Comparison of ENCODE assay signal across 9 cellular contexts in the genomic region with DNA sequence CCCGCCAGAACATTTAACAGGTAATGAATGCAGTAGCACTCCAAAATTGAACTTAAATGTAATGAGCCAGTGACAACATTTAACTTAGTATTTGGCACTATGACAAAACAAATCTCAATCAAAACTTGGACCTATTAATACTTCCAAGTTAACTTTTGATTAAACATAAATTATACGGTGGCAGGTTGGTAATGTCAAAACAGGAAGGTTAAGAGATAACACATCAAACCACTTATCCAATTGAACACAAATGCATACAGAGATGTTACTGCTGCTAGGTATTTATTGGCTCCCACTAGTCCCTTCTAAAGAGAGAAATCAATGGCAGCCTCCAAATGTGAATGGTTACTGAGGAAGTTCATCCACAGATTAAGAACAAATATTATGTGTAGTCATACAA. TPM values are rescaled to one million over a fixed set of nuclear protein-coding genes. Genes with fewer than 3 reads are reported as not detected.
A peak's percentile ranks its signal among the peaks of the same experiment; 100 is the strongest.
DNase-seq lines count a peak whose midpoint lies in the region; ATAC-seq and TF ChIP-seq lines count a peak whose summit lies in the region.
"Had no signal": no experiment of that assay in that cellular context is flagged by ENCODE, and none has a peak within 500 bp of the region (broad histone marks: within the 10 kb centered on the region; RNA-seq: fewer than 3 reads in every experiment).

No MANE protein-coding gene starts in this region.

- H3K4me3 ChIP-seq in fibroblast of lung (replicated peaks in 1 of 4; ENCODE audit: control extremely low read depth in 1 of 4, insufficient read depth in 1 of 4, low read depth in 3 of 4, low read length in 4 of 4) (peak overlapping the region; percentile 77 to 98 (median 86)), prostate gland (peak overlapping the region; percentile 61 to 91)

- DNase-seq in EH (ENCODE audit: low read depth) (peak; percentile 10), NCI-H69 (lab: John Stamatoyannopoulos, UW) (peak; percentile 8), fibroblast of lung (ENCODE audit: low read depth in 2 of 2) (no peak), prostate gland (ENCODE audit: low spot score) (no peak), NCI-H526 (lab: John Stamatoyannopoulos, UW) (no peak), HCEC 1CT (no peak)
- DNase-seq in stimulated activated CD8-positive, alpha-beta memory T cell treated with anti-CD3 and anti-CD28 coated beads, Interleukin-4, amount 100 ng/mL, for 48 hours: no peak
- DNase-seq: NCI-H1048 had no signal

- H3K9ac ChIP-seq in fibroblast of lung (ENCODE audit: insufficient read depth, low read length): peak overlapping the region; percentile 42

- no peak for TF ChIP-seq POLR2A in prostate gland (IDR thresholded peaks at IDR 0.05)

- ATAC-seq in GM21528 (IDR thresholded peaks at IDR 0.05; ENCODE audit: low FRiP score, unreplicated experiment): no peak

- H3K27ac ChIP-seq in fibroblast of lung (ENCODE audit: insufficient read depth, low read length) (no peak overlapping the region), prostate gland (no peak overlapping the region)

- intact Hi-C loops in prostate gland (cut with DNase I): loop anchor here (5.0 kb wide), 1 partner anchor 325 kb away; no protein-coding TSS in a partner anchor

- TF ChIP-seq CTCF in fibroblast of lung (conservative IDR thresholded peaks at IDR 0.05 in 1 of 2, IDR thresholded peaks at IDR 0.05 in 1 of 2; ENCODE audit: low read depth in 1 of 2, low read length in 2 of 2) (no peak), prostate gland (IDR thresholded peaks at IDR 0.05) (no peak)

- H3K36me3 ChIP-seq in fibroblast of lung (ENCODE audit: control insufficient read depth, insufficient read depth, low read length) (no peaks in the 10 kb centered on the region), prostate gland (no peaks in the 10 kb centered on the region)

- peaks cover 70% of the 10 kb centered on the region for H3K79me2 ChIP-seq in fibroblast of lung (ENCODE audit: control insufficient read depth, insufficient read depth, low read length)

- H3K4me1 ChIP-seq in fibroblast of lung (ENCODE audit: control insufficient read depth, extremely low read depth, insufficient read depth, low read length): no peaks in the 10 kb centered on the region
- peaks cover 6% of the 10 kb centered on the region for H3K4me1 ChIP-seq in prostate gland (replicated peaks)

- H4K20me1 ChIP-seq in fibroblast of lung (ENCODE audit: control insufficient read depth, extremely low read depth, insufficient read depth, low read length): peaks cover 12% of the 10 kb centered on the region

- WGBS in prostate gland: 1% methylated on average over 2 of the region's 2 CpGs

- H3K27me3 ChIP-seq in fibroblast of lung (ENCODE audit: control insufficient read depth, insufficient read depth, low read length) (no peaks in the 10 kb centered on the region), prostate gland (replicated peaks; ENCODE audit: insufficient read depth) (no peaks in the 10 kb centered on the region)

- no peak overlapping the region for H2AFZ ChIP-seq in fibroblast of lung (ENCODE audit: low read length)

- H3K9me3 ChIP-seq in fibroblast of lung (ENCODE audit: control insufficient read depth, insufficient read depth, low read depth, low read length) (no peaks in the 10 kb centered on the region), prostate gland (no peaks in the 10 kb centered on the region)

- peak overlapping the region; percentile 76 for H3K4me2 ChIP-seq in fibroblast of lung (ENCODE audit: extremely low read depth, insufficient read depth, low read length)

RNA-seq across cellular contexts. Expression of a gene that starts 1.8 kb away (rescaled TPM):
- total RNA-seq in fibroblast of lung (37.3 and 37.5 TPM in 2 replicates), prostate gland (10 to 100 TPM; 36.7 to 47.9 TPM)
- 39.5 and 44.8 TPM in 2 replicates for polyA plus RNA-seq in fibroblast of lung
- polyA plus RNA-seq in fibroblast of lung (2012): 23.8 and 27.0 TPM in 2 replicates
- polyA minus RNA-seq in fibroblast of lung (ENCODE audit: low replicate concordance): 34.3 and 35.1 TPM in 2 replicates

Comparison
In these comparisons a context has a peak if more than half of its experiments do, and no peak if none do; other contexts are left out.
1. DNase-seq: peak in EH (single experiment) and NCI-H69 (single experiment); none in fibroblast of lung (0 of 2), prostate gland (single experiment), stimulated activated CD8-positive, alpha-beta memory T cell treated with anti-CD3 and anti-CD28 coated beads, Interleukin-4, amount 100 ng/mL, for 48 hours (single experiment), NCI-H526 (0 of 2) and HCEC 1CT (single experiment).